In the genomic region with DNA sequence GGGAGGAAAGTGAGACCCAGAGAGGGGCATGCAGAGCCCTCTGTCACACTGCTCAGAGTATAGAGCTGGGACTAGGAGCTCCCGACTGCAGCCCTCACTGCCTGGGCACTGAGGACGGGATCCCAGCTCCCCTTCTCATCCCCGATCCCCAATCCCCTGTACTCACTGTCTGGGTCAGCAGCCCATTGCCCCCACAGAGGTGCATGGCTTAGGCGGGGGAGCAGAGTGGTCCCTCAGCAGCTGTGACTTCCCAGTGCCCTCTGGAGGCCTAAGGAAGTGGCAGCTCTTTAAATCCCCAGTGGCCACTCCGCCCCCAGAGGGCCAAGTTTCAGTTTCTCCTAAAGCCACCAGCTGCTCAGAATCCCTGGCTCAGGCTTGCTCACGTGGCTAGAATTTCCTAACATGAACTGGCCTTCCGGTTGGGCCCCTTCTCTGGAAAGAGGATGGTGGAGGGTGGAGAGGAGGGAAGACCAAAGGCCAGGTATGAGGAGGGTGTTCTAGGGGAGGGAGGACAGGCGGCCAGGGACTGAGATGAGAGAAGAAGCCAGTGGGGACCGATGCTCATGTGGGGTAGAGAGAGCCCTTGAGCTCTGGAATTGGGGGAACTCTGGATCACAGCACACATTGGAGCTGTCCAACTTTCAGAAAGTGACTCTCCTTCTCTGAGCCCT, we compare ENCODE assay signal across 8 cellular contexts. TPM values are rescaled to one million over a fixed set of nuclear protein-coding genes. Genes with fewer than 3 reads are reported as not detected.
DNase-seq lines count a peak whose midpoint lies in the region; FAIRE-seq and TF ChIP-seq lines count a peak whose summit lies in the region.

A gene with protein sequence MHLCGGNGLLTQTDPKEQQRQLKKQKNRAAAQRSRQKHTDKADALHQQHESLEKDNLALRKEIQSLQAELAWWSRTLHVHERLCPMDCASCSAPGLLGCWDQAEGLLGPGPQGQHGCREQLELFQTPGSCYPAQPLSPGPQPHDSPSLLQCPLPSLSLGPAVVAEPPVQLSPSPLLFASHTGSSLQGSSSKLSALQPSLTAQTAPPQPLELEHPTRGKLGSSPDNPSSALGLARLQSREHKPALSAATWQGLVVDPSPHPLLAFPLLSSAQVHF (minus strand): TSS at position 262 of the 671 bp plus-strand sequence. CDS start 57 bp downstream, at position 205.

- H3K36me3 ChIP-seq in NT2/D1 (ENCODE audit: insufficient read depth, insufficient read length, low read length) (no peaks in the 10 kb centered on the region), keratinocyte (ENCODE audit: control insufficient read depth in 2 of 2, extremely low read depth in 1 of 2, insufficient read depth in 2 of 2, low read length in 2 of 2) (no peaks in the 10 kb centered on the region)

- no peaks in the 10 kb centered on the region for H4K20me1 ChIP-seq in keratinocyte (ENCODE audit: control insufficient read depth, extremely low read depth, insufficient read depth, low read length)

- FAIRE-seq in keratinocyte (lab: Jason Lieb, UNC) = no peak

- dilution Hi-C loops in keratinocyte (cut with MboI; ENCODE audit: extremely low pct_ligation_motif_present, low sequenced_read_pairs) = no loop called here

- H3K27ac ChIP-seq in caudate nucleus (ENCODE audit: low read depth, low read length) (peak within 1 kb of the TSS; percentile 42), keratinocyte (ENCODE audit: control insufficient read depth, insufficient read depth, low read length) (no peak within 1 kb of the TSS), skin epidermis (peak within 1 kb of the TSS in 11 of 21 experiments; percentile 16 to 69 (median 35))

- CTCF ChIA-PET in HEK293T (lab: Yijun Ruan, JAX) = interaction anchor here (0.6 to 1.5 kb wide), 8 partner anchors 14 to 641 kb away, joined by 3 to 6 read pairs (median 3); a partner anchor contains a TSS

- H3K79me2 ChIP-seq in keratinocyte (ENCODE audit: control insufficient read depth, insufficient read depth, low read length) = no peaks in the 10 kb centered on the region

- no peaks in the 10 kb centered on the region for H3K9me1 ChIP-seq in keratinocyte (ENCODE audit: control insufficient read depth, extremely low read depth, insufficient read depth, low read length)

- H3K27me3 ChIP-seq in NT2/D1 (ENCODE audit: insufficient read depth, insufficient read length) = no peaks in the 10 kb centered on the region
- H3K27me3 ChIP-seq in keratinocyte (ENCODE audit: control insufficient read depth, extremely low read depth, insufficient read depth, low read length) = no peaks in the 10 kb centered on the region

- H3K9me3 ChIP-seq in NT2/D1 (ENCODE audit: insufficient read depth, low read length) (no peaks in the 10 kb centered on the region), keratinocyte (ENCODE audit: control insufficient read depth, low read depth, low read length) (no peaks in the 10 kb centered on the region)

- peak within 1 kb of the TSS; percentile 43 for H3K9ac ChIP-seq in NT2/D1 (ENCODE audit: insufficient read length, low read depth)
- no peak within 1 kb of the TSS for H3K9ac ChIP-seq in keratinocyte (ENCODE audit: control insufficient read depth, extremely low read depth, insufficient read depth, low read length)

- peaks cover 3% of the 10 kb centered on the region for H3K4me1 ChIP-seq in NT2/D1 (ENCODE audit: insufficient read depth, insufficient read length)
- no peaks in the 10 kb centered on the region for H3K4me1 ChIP-seq in keratinocyte (ENCODE audit: control insufficient read depth, extremely low read depth, insufficient read depth, low read length)

- TF ChIP-seq CTCF in keratinocyte (optimal IDR thresholded peaks at IDR 0.05 in 1 of 3, IDR thresholded peaks at IDR 0.05 in 1 of 3, conservative IDR thresholded peaks at IDR 0.05 in 1 of 3; ENCODE audit: extremely low read depth in 1 of 3, insufficient read depth in 2 of 3, low read length in 3 of 3) = peak in 2 of 3 experiments; percentile 19 to 60

- POLR2A ChIA-PET in HEK293T (lab: Yijun Ruan, JAX) = interaction anchor here (0.9 to 1.3 kb wide), 5 partner anchors 17 to 151 kb away, joined by 3 to 7 read pairs (median 3); a partner anchor contains a TSS

- H3K4me3 ChIP-seq in NT2/D1 (ENCODE audit: insufficient read length, low read depth) (no peak within 1 kb of the TSS), keratinocyte (ENCODE audit: control insufficient read depth in 2 of 3, extremely low read depth in 1 of 3, insufficient read depth in 2 of 3, low read depth in 1 of 3, low read length in 3 of 3) (no peak within 1 kb of the TSS), skin epidermis (peak within 1 kb of the TSS in 6 of 7 experiments; percentile 3 to 29 (median 18))

- DNase-seq in CD1c-positive myeloid dendritic cell (ENCODE audit: extremely low spot score) (peak; percentile 83), HEK293T (ENCODE audit: extremely low spot score) (peak; percentile 75), NT2/D1 (ENCODE audit: low read depth, low spot score) (peak; percentile 46), caudate nucleus (lab: John Stamatoyannopoulos, UW) (peak in 48 of 61 donors; percentile 3 to 61 (median 22)), keratinocyte (ENCODE audit: low read depth, low spot score) (no peak), T1000 (lab: John Stamatoyannopoulos, UW) (no peak), middle frontal gyrus (ENCODE audit: extremely low spot score, low spot score) (no peak)

- no peak within 1 kb of the TSS for H2AFZ ChIP-seq in keratinocyte (ENCODE audit: control insufficient read depth, low read length)

- H3K4me2 ChIP-seq in keratinocyte (ENCODE audit: control insufficient read depth, extremely low read depth, insufficient read depth, low read depth, low read length) = no peak within 1 kb of the TSS

TF ChIP-seq in HEK293T, 16 proteins besides CTCF, POLR2A, EP300 and RAD21:
- TF ChIP-seq HDGF (IDR thresholded peaks at IDR 0.05; ENCODE audit: borderline replicate concordance) = no peak
- no peak for TF ChIP-seq CTBP1 (IDR thresholded peaks at IDR 0.05; ENCODE audit: borderline replicate concordance)
- no peak for TF ChIP-seq SP1 (IDR thresholded peaks at IDR 0.05)
- TF ChIP-seq, protein P1, sequence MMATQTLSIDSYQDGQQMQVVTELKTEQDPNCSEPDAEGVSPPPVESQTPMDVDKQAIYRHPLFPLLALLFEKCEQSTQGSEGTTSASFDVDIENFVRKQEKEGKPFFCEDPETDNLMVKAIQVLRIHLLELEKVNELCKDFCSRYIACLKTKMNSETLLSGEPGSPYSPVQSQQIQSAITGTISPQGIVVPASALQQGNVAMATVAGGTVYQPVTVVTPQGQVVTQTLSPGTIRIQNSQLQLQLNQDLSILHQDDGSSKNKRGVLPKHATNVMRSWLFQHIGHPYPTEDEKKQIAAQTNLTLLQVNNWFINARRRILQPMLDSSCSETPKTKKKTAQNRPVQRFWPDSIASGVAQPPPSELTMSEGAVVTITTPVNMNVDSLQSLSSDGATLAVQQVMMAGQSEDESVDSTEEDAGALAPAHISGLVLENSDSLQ (IDR thresholded peaks at IDR 0.05) = no peak
- TF ChIP-seq BHLHE40 (IDR thresholded peaks at IDR 0.05; ENCODE audit: borderline replicate concordance) = no peak
- TF ChIP-seq NFRKB (IDR thresholded peaks at IDR 0.05) = no peak
- TF ChIP-seq SUZ12 (IDR thresholded peaks at IDR 0.05) = no peak
- no peak for TF ChIP-seq FOXA1 (IDR thresholded peaks at IDR 0.05)
- no peak for TF ChIP-seq TARDBP (IDR thresholded peaks at IDR 0.05)
- TF ChIP-seq LEF1 (IDR thresholded peaks at IDR 0.05; ENCODE audit: borderline replicate concordance) = no peak
- no peak for TF ChIP-seq L3MBTL2 (conservative IDR thresholded peaks at IDR 0.05)
- no peak for TF ChIP-seq FOXM1 (IDR thresholded peaks at IDR 0.05; ENCODE audit: borderline replicate concordance)
- TF ChIP-seq ARNT (IDR thresholded peaks at IDR 0.05) = no peak

RNA-seq across cellular contexts. Expression of the gene that starts here (rescaled TPM):
- 0.09 to 0.10 TPM (median 0.10 TPM) in 3 replicates for polyA plus RNA-seq in keratinocyte
- 0.29 TPM for polyA plus RNA-seq in keratinocyte (2011; ENCODE audit: low read depth)
- 0.10 and 0.12 TPM in 2 replicates for polyA plus RNA-seq in keratinocyte (2011; cell fraction: cytosol; rRNA removed)
- polyA plus RNA-seq in keratinocyte (2011; cell fraction: nucleus; rRNA removed) = 0.11 and 0.25 TPM in 2 replicates
- 0.16 and 0.73 TPM in 2 replicates for polyA plus RNA-seq in keratinocyte (2012; ENCODE audit: low replicate concordance)
- 0.29 to 0.49 TPM in 2 of 3 replicates, not detected in the other for polyA minus RNA-seq in keratinocyte
- not detected for polyA minus RNA-seq in keratinocyte (2011; cell fraction: cytosol; rRNA and poly(A)+ RNA removed)
- polyA minus RNA-seq in keratinocyte (2011; cell fraction: nucleus; rRNA and poly(A)+ RNA removed) = 0.53 TPM in 1 of 2 replicates, not detected in the other

Comparison
In these comparisons a context has a peak if more than half of its experiments do, and no peak if none do; other contexts are left out.
1. DNase-seq: peak in CD1c-positive myeloid dendritic cell (single experiment), HEK293T (single experiment), NT2/D1 (single experiment) and caudate nucleus (48 of 61); none in keratinocyte (single experiment), T1000 (single experiment) and middle frontal gyrus (single experiment).
2. H3K4me3 ChIP-seq: peak in skin epidermis (6 of 7); none in NT2/D1 (single experiment) and keratinocyte (0 of 3).